Comparison of ENCODE assay signal across 8 cellular contexts in the genomic region with DNA sequence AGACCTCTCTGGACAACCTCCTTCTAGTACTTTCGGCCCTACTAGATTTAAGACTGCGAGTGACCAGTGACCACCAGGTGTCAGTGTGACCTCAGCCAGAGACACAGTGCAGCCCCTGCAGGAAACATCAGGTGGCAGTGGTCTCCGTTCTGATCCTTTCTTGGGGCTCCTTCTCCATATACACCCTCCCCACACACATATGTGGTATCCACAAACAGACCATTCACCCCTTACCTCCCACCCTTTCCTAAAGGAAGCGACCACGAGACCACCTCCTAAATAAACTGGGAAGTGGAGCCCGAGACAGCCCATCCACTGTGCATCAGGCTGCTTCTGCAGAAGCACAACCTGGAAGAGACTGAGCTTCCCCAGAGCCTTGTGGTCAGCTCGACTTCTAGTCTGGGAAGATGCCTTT. TPM values are rescaled to one million over a fixed set of nuclear protein-coding genes. Genes with fewer than 3 reads are reported as not detected.
DNase-seq lines count a peak whose midpoint lies in the region; ATAC-seq, FAIRE-seq and TF ChIP-seq lines count a peak whose summit lies in the region.

No MANE protein-coding gene starts in this region.

- H4K20me1 ChIP-seq in H1 (replicated peaks in 1 of 2; ENCODE audit: control insufficient read depth in 1 of 2, insufficient read depth in 2 of 2, low read length in 2 of 2): peaks cover 10 to 24% of the 10 kb centered on the region in 2 experiments

- no peaks in the 10 kb centered on the region for H3K9me3 Mint-ChIP-seq in activated CD4-positive, alpha-beta memory T cell treated with anti-CD3 and anti-CD28 coated beads, Interleukin-2, amount 10 ng/mL, durations not matched to agents 7 days and 5 days
- H3K9me3 Mint-ChIP-seq in mesothelial cell of epicardium: no peaks in the 10 kb centered on the region

- peaks cover 0 to 5% (median 1%) of the 10 kb centered on the region in 4 experiments; a peak in 3 of 7 replicates for H3K4me1 ChIP-seq in H1 (replicated peaks in 1 of 4; ENCODE audit: control insufficient read depth in 3 of 4, insufficient read depth in 4 of 4, low read length in 3 of 4)

- H4K5ac ChIP-seq in H1 (ENCODE audit: insufficient read length, low read depth, low read length): no peak overlapping the region

- no peak overlapping the region for H2AK5ac ChIP-seq in H1 (ENCODE audit: low read depth, low read length)

- no peak for TF ChIP-seq POLR2A in H1 (IDR thresholded peaks at IDR 0.05; ENCODE audit: control extremely low read depth in 1 of 2, low read depth in 2 of 2, low read length in 2 of 2)

- H4K8ac ChIP-seq in H1 (ENCODE audit: extremely low read depth, insufficient read depth, low read length): no peak overlapping the region

- H2BK5ac ChIP-seq in H1 (ENCODE audit: low read depth, low read length): no peak overlapping the region

- H3K79me1 ChIP-seq in H1 (ENCODE audit: low read depth, low read length): peaks cover 8% of the 10 kb centered on the region; the same call in 1 of the 2 replicates

- no peaks in the 10 kb centered on the region for H3K27me3 Mint-ChIP-seq in activated CD4-positive, alpha-beta memory T cell treated with anti-CD3 and anti-CD28 coated beads, Interleukin-2, amount 10 ng/mL, durations not matched to agents 7 days and 5 days
- H3K27me3 Mint-ChIP-seq in mesothelial cell of epicardium (ENCODE audit: low read depth): no peaks in the 10 kb centered on the region

- H3K23me2 ChIP-seq in H1 (ENCODE audit: low read depth, low read length): no peaks in the 10 kb centered on the region

- WGBS in H1 (ENCODE audit: extremely low coverage in 1 of 2, insufficient coverage in 1 of 2, insufficient read length in 1 of 2, insufficient replicate concordance in 2 of 2, low coverage in 1 of 2, low lambda C conversion rate in 2 of 2, missing lambda C conversion rate in 1 of 2), 2 experiments: 52% methylated on average over 7 of the region's 7 CpGs; no CpG with 5 or more reads in 1 of the 2 experiments

- peaks cover 22% of the 10 kb centered on the region for H3K4me1 Mint-ChIP-seq in activated CD4-positive, alpha-beta memory T cell treated with anti-CD3 and anti-CD28 coated beads, Interleukin-2, amount 10 ng/mL, durations not matched to agents 7 days and 5 days
- peaks cover 19% of the 10 kb centered on the region for H3K4me1 Mint-ChIP-seq in mesothelial cell of epicardium

- no peak overlapping the region; the same call in 1 of the 2 replicates for H3K27ac ChIP-seq in H1 (ENCODE audit: low read depth, low read length)

- peak; percentile 99 to 100 for TF ChIP-seq RAD21 in H1 (IDR thresholded peaks at IDR 0.05 in 1 of 2, conservative IDR thresholded peaks at IDR 0.05 in 1 of 2; ENCODE audit: low read depth in 2 of 2, low read length in 2 of 2)

- no peak overlapping the region for H2BK12ac ChIP-seq in H1 (ENCODE audit: low read depth, low read length)

- no peak overlapping the region for H3K4me3 Mint-ChIP-seq in activated CD4-positive, alpha-beta memory T cell treated with anti-CD3 and anti-CD28 coated beads, Interleukin-2, amount 10 ng/mL, durations not matched to agents 7 days and 5 days
- H3K4me3 Mint-ChIP-seq in mesothelial cell of epicardium: no peak overlapping the region

- no peaks in the 10 kb centered on the region; a peak in 1 of 8 replicates for H3K36me3 ChIP-seq in H1 (ENCODE audit: control insufficient read depth in 2 of 4, insufficient read depth in 4 of 4, low read length in 3 of 4)

- no peaks in the 10 kb centered on the region for H3K9me3 ChIP-seq in H1 (ENCODE audit: insufficient read depth in 2 of 2, low read depth in 1 of 2, low read length in 1 of 2)

- no peaks in the 10 kb centered on the region for H3K27me3 ChIP-seq in H1 (replicated peaks in 1 of 4; ENCODE audit: control insufficient read depth in 3 of 4, extremely low read depth in 1 of 4, insufficient read depth in 3 of 4, low read length in 3 of 4)

- no peak overlapping the region for H3K56ac ChIP-seq in H1 (replicated peaks; ENCODE audit: insufficient read length, low read depth, low read length)

- no peak overlapping the region for H3K4ac ChIP-seq in H1 (replicated peaks; ENCODE audit: insufficient read length, low read depth, low read length)

- H3K9ac ChIP-seq in H1 (replicated peaks in 1 of 4; ENCODE audit: extremely low read depth in 1 of 4, low read depth in 3 of 4, low read length in 3 of 4): no peak overlapping the region

- TF ChIP-seq CTCF in H1 (IDR thresholded peaks at IDR 0.05; ENCODE audit: control extremely low read depth in 1 of 3, insufficient read depth in 1 of 3, low read depth in 1 of 3, low read length in 3 of 3) (peak; percentile 99 to 100 (median 100)), mesothelial cell of epicardium (IDR thresholded peaks at IDR 0.05; ENCODE audit: unreplicated experiment) (peak; percentile 79)

- POLR2A ChIA-PET in activated CD4-positive, alpha-beta memory T cell treated with anti-CD3 and anti-CD28 coated beads, Interleukin-2, amount 10 ng/mL, durations not matched to agents 7 days and 5 days (lab: Charles Lee): interaction anchor here (1.0 kb wide), 1 partner anchor 275 kb away, joined by 3 read pairs; no protein-coding TSS in a partner anchor
- POLR2A ChIA-PET in H1 (lab: Charles Lee; ENCODE audit: partially characterized antibody): interaction anchor here (0.7 to 1.9 kb wide), 2 partner anchors 267 to 385 kb away, joined by 3 to 4 read pairs; partner anchors contain the start of gene SERHL2

- H3K79me2 ChIP-seq in H1 (ENCODE audit: control insufficient read depth in 1 of 2, insufficient read depth in 2 of 2, low read length in 2 of 2): peaks cover 0 to 13% of the 10 kb centered on the region in 2 experiments; a peak in 2 of 4 replicates

- peak; percentile 91 for FAIRE-seq in H1 (lab: Jason Lieb, UNC)

- H3K36me3 Mint-ChIP-seq in activated CD4-positive, alpha-beta memory T cell treated with anti-CD3 and anti-CD28 coated beads, Interleukin-2, amount 10 ng/mL, durations not matched to agents 7 days and 5 days (ENCODE audit: low read depth): peaks cover 22% of the 10 kb centered on the region
- H3K36me3 Mint-ChIP-seq in mesothelial cell of epicardium: peaks cover 14% of the 10 kb centered on the region

- H2BK20ac ChIP-seq in H1 (ENCODE audit: low read length): no peak overlapping the region

- no peak overlapping the region for H3K18ac ChIP-seq in H1 (ENCODE audit: extremely low read depth, low read length)

- H3K4me2 ChIP-seq in H1 (ENCODE audit: insufficient read depth in 1 of 2, low read depth in 2 of 2, low read length in 2 of 2): no peak overlapping the region

- no peak overlapping the region for H2BK15ac ChIP-seq in H1 (ENCODE audit: low read length)

- H2BK120ac ChIP-seq in H1 (replicated peaks; ENCODE audit: low read depth, low read length): no peak overlapping the region

- peak; percentile 85 for DNase-seq in AG08396 (ENCODE audit: low spot score)
- peak; percentile 56 for DNase-seq in NCI-H460 (ENCODE audit: extremely low read depth, low read depth)
- DNase-seq in activated CD4-positive, alpha-beta memory T cell treated with anti-CD3 and anti-CD28 coated beads, Interleukin-2, amount 10 ng/mL, durations not matched to agents 7 days and 5 days: peak; percentile 77
- DNase-seq in H1 (ENCODE audit: low read depth in 1 of 2, low spot score in 2 of 2): peak; percentile 38 to 90
- peak; percentile 48 to 81 for DNase-seq in mesothelial cell of epicardium (ENCODE audit: low spot score in 2 of 2, unreplicated experiment in 2 of 2)
- DNase-seq in stimulated activated CD8-positive, alpha-beta memory T cell treated with anti-CD3 and anti-CD28 coated beads, Interleukin-4, amount 100 ng/mL, for 24 hours (ENCODE audit: low read depth): peak; percentile 51

- no peak overlapping the region for H3K27ac Mint-ChIP-seq in activated CD4-positive, alpha-beta memory T cell treated with anti-CD3 and anti-CD28 coated beads, Interleukin-2, amount 10 ng/mL, durations not matched to agents 7 days and 5 days
- H3K27ac Mint-ChIP-seq in mesothelial cell of epicardium: no peak overlapping the region

- no peak overlapping the region for H2AFZ ChIP-seq in H1 (ENCODE audit: low read length)

- H3K23ac ChIP-seq in H1 (ENCODE audit: insufficient read length): no peak overlapping the region

- ATAC-seq in GM18907 (IDR thresholded peaks at IDR 0.05; ENCODE audit: unreplicated experiment): peak; percentile 53
- ATAC-seq in HG03439 (IDR thresholded peaks at IDR 0.05; ENCODE audit: unreplicated experiment): no peak

- no peak overlapping the region for H3K14ac ChIP-seq in H1 (ENCODE audit: insufficient read length)

- CTCF ChIA-PET in activated CD4-positive, alpha-beta memory T cell treated with anti-CD3 and anti-CD28 coated beads, Interleukin-2, amount 10 ng/mL, durations not matched to agents 7 days and 5 days (lab: Charles Lee): interaction anchor here (0.6 to 2.0 kb wide), 9 partner anchors 10 to 275 kb away, joined by 3 to 24 read pairs (median 3); no protein-coding TSS in a partner anchor
- CTCF ChIA-PET in H1 (lab: Charles Lee; ENCODE audit: partially characterized antibody): interaction anchor here (0.6 to 3.1 kb wide), 59 partner anchors 9 to 304 kb away, joined by 3 to 41 read pairs (median 4); partner anchors contain the start of genes NFAM1 and TCF20

- H3K4me3 ChIP-seq in H1 (ENCODE audit: extremely low read depth in 1 of 4, insufficient read depth in 2 of 4, low read depth in 3 of 4, low read length in 4 of 4): no peak overlapping the region

- no peak for TF ChIP-seq EP300 in H1 (IDR thresholded peaks at IDR 0.05; ENCODE audit: borderline replicate concordance in 1 of 2, low read depth in 2 of 2, low read length in 2 of 2)

- H4K91ac ChIP-seq in H1 (replicated peaks; ENCODE audit: insufficient read length, low read length): no peak overlapping the region

RNA-seq across cellular contexts. Expression of gene CYP2D6, which starts 38.5 kb away (rescaled TPM):
- 0.17 and 0.59 TPM in 2 replicates for total RNA-seq in NCI-H460 (2014; rRNA removed; shearing (Covaris generic))
- 0.75 and 3.3 TPM in 2 replicates for polyA plus RNA-seq in NCI-H460 (2014; cell fraction: nucleus; rRNA removed)
- total RNA-seq in activated CD4-positive, alpha-beta memory T cell treated with anti-CD3 and anti-CD28 coated beads, Interleukin-2, amount 10 ng/mL, durations not matched to agents 7 days and 5 days: 1 to 10 TPM; 1.9 to 2.4 TPM
- 0.77 and 0.93 TPM in 2 replicates for total RNA-seq in H1 (2021; fragmentation: NEBNext Ultra II Directional; extraction: Animal tissue kit (Norgen Biotek cat#: 25700))
- 1.7 TPM in 2 replicates for polyA plus RNA-seq in H1 (2011; rRNA removed)
- polyA plus RNA-seq in H1 (2011; cell fraction: cytosol; rRNA removed): 1.3 TPM
- 7.8 TPM for polyA plus RNA-seq in H1 (2011; cell fraction: nucleus; rRNA removed)
- polyA plus RNA-seq in H1 (2012, experiment 1 of 2): 1.2 to 2.4 TPM (median 1.5 TPM) in 4 replicates
- 0.47 TPM for polyA plus RNA-seq in H1 (2012, experiment 2 of 2)
- polyA plus RNA-seq in H1 (2013, experiment 1 of 2): 0.61 TPM
- 0.46 TPM for polyA plus RNA-seq in H1 (2013, experiment 2 of 2)
- polyA minus RNA-seq in H1 (2011; rRNA and poly(A)+ RNA removed): 0.46 and 0.79 TPM in 2 replicates
- not detected for polyA minus RNA-seq in H1 (2011; cell fraction: cytosol; rRNA and poly(A)+ RNA removed)
- polyA minus RNA-seq in H1 (2011; cell fraction: nucleus; rRNA and poly(A)+ RNA removed): 1.4 TPM
- 6.3 to 7.2 TPM (median 6.4 TPM) in 3 replicates for total RNA-seq in mesothelial cell of epicardium
